Comparison of ENCODE assay signal across 8 cellular contexts in genomic region chr3:104745313-104745712, GRCh38.
"Had no signal": no experiment of that assay in that cellular context is flagged by ENCODE, and none has a peak within 500 bp of the region (broad histone marks: within the 10 kb centered on the region; RNA-seq: fewer than 3 reads in every experiment).

No MANE protein-coding gene starts in this region.

- H3K9ac ChIP-seq: GM23248 had no signal

- DNase-seq: GOT3, H7, HFFc6 had no signal

- H3K4me3 ChIP-seq: GM23248, HAP-1 had no signal

- H3K9me3 ChIP-seq: HAP-1 had no signal

- H3K4me3 Mint-ChIP-seq: HFFc6 had no signal

- H2AFZ ChIP-seq: GM23248 had no signal

- H3K27ac Mint-ChIP-seq: HFFc6 had no signal

- H3K36me3 ChIP-seq: HAP-1 had no signal

- H3K4me1 ChIP-seq: HAP-1 had no signal

- ATAC-seq: HCT116, HepG2 had no signal

- H3K9me3 Mint-ChIP-seq: HFFc6 had no signal

- H3K27ac ChIP-seq: GM23248, HL-60 had no signal
